ENCODE assay signal across 10 cellular contexts in genomic region chr1:63073530-63074306, GRCh38.
DNase-seq lines count a peak whose midpoint lies in the region; FAIRE-seq and TF ChIP-seq lines count a peak whose summit lies in the region.
"Had no signal": no experiment of that assay in that cellular context is flagged by ENCODE, and none has a peak within 500 bp of the region (broad histone marks: within the 10 kb centered on the region; RNA-seq: fewer than 3 reads in every experiment).

No MANE protein-coding gene starts in this region.

- H3K27ac ChIP-seq in suprapubic skin, result no peak overlapping the region
- H3K27ac ChIP-seq: RWPE1 had no signal

- H3K4me1 ChIP-seq in suprapubic skin, result no peaks in the 10 kb centered on the region

- H3K4me3 ChIP-seq in iPS-18c (ENCODE audit: insufficient read depth, low read depth, low read length), result peak overlapping the region; percentile 39
- H3K4me3 ChIP-seq in skeletal muscle cell (ENCODE audit: low read depth, low read length), result peak overlapping the region; percentile 9
- H3K4me3 ChIP-seq in suprapubic skin, result no peak overlapping the region

- no peak for TF ChIP-seq EP300 in suprapubic skin (IDR thresholded peaks at IDR 0.05)

- no peak for TF ChIP-seq CTCF in suprapubic skin (IDR thresholded peaks at IDR 0.05)

- peaks cover 55% of the 10 kb centered on the region for H3K27me3 ChIP-seq in suprapubic skin

- peak; percentile 61 for DNase-seq in DMS 273 (lab: John Stamatoyannopoulos, UW; ENCODE audit: unreplicated experiment)
- DNase-seq in DMS 273 treated with DMSO at 0.1 percent for 48 hours (lab: John Stamatoyannopoulos, UW), result no peak
- peak in 36 of 56 donors; percentile 1 to 68 (median 17) for DNase-seq in amygdala (lab: John Stamatoyannopoulos, UW)
- no peak for DNase-seq in skeletal muscle cell (ENCODE audit: low read depth)
- DNase-seq in ureter (ENCODE audit: low spot score), result no peak
- DNase-seq in suprapubic skin (ENCODE audit: low spot score in 2 of 2), result no peak
- DNase-seq in HTR-8/SVneo (ENCODE audit: insufficient read length, low spot score), result no peak

- no peak for TF ChIP-seq POLR2A in suprapubic skin (IDR thresholded peaks at IDR 0.05)

- no peaks in the 10 kb centered on the region for H3K9me3 ChIP-seq in iPS-18c (ENCODE audit: control insufficient read depth, insufficient read depth, low read length)
- no peaks in the 10 kb centered on the region for H3K9me3 ChIP-seq in suprapubic skin

- FAIRE-seq in HTR-8/SVneo (lab: Jason Lieb, UNC), result no peak
- FAIRE-seq: A204.1 had no signal

- H3K36me3 ChIP-seq in suprapubic skin, result no peaks in the 10 kb centered on the region

- WGBS in suprapubic skin, result 9% methylated on average over 37 of the region's 39 CpGs

Comparison
In these comparisons a context has a peak if more than half of its experiments do, and no peak if none do; other contexts are left out.
1. DNase-seq: peak in DMS 273 (single experiment) and amygdala (36 of 56); none in DMS 273 treated with DMSO at 0.1 percent for 48 hours (single experiment), skeletal muscle cell (single experiment), ureter (single experiment), suprapubic skin (0 of 2) and HTR-8/SVneo (single experiment).